25 cellular contexts compared by ENCODE assay signal in the genomic region with DNA sequence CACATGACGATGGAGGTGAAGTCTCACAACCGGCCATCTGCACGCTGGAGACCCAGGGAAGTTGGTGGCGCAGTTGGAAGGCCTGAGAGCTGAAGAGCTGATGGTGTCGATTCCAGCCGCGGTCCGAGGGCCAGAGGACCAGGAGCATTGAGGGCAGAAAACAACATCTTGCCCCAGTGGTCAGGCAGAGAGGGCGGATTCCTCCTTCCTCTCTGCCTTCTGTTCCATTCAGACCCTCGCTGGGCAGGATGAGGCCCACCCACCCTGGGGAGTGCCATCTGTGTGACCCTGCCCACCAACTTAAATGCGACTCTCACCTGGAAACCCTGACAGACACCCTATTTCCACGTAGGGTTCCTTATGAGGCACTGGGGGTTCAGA.
DNase-seq lines count a peak whose midpoint lies in the region; ATAC-seq, FAIRE-seq and TF ChIP-seq lines count a peak whose summit lies in the region.
"Had no signal": no experiment of that assay in that cellular context is flagged by ENCODE, and none has a peak within 500 bp of the region (broad histone marks: within the 10 kb centered on the region; RNA-seq: fewer than 3 reads in every experiment).

No MANE protein-coding gene starts in this region.

- BruUV-seq in PC-3 (replicated peaks; lab: Mats Ljungman, UMichigan): no TSS peak

- TF ChIP-seq CTCF in nephron (IDR thresholded peaks at IDR 0.05; ENCODE audit: unreplicated experiment in 3 of 3) (no peak), PC-3 (conservative IDR thresholded peaks at IDR 0.05; ENCODE audit: low read depth, low read length) (no peak)

- no peak overlapping the region for H3K4me3 Mint-ChIP-seq in nephron
- H3K4me3 Mint-ChIP-seq: CD14-positive monocyte; CD4-positive, alpha-beta T cell; CD8-positive, alpha-beta memory T cell; GM23338; H9 had no signal

- no peak overlapping the region for H2AFZ ChIP-seq in PC-3 (ENCODE audit: low read length)
- H2AFZ ChIP-seq: GM23338 had no signal

- no peaks in the 10 kb centered on the region for H3K9me3 Mint-ChIP-seq in nephron
- H3K9me3 Mint-ChIP-seq: CD14-positive monocyte; CD4-positive, alpha-beta T cell; CD8-positive, alpha-beta memory T cell; GM23338; H9 had no signal

- CTCF ChIA-PET in PC-3 (lab: Charles Lee): no interaction called here

- peak overlapping the region in 2 of 3 experiments; percentile 63 to 82 for H3K27ac Mint-ChIP-seq in nephron
- H3K27ac Mint-ChIP-seq: CD14-positive monocyte; CD4-positive, alpha-beta T cell; CD8-positive, alpha-beta memory T cell; GM23338 had no signal

- H4K20me1 ChIP-seq in PC-3 (ENCODE audit: low read length): no peaks in the 10 kb centered on the region

- H3K9me3 ChIP-seq in KOPT-K1 (ENCODE audit: insufficient read depth, low read length, poor library complexity, severe bottlenecking) (no peaks in the 10 kb centered on the region), PC-3 (ENCODE audit: low read length) (no peaks in the 10 kb centered on the region)
- H3K9me3 ChIP-seq: A549; BE2C; BLaER1 treated with 17β-estradiol and CSF1 and Interleukin-3, amounts not matched to agents 10 nM and 100 nM had no signal

- intact Hi-C loops in sciatic nerve (cut with DNase I) (no loop called here), PC-3 (cut with micrococcal nuclease) (no loop called here)

- H3K27ac ChIP-seq in KOPT-K1 (ENCODE audit: low read depth, low read length, poor library complexity, severe bottlenecking) (peak overlapping the region; percentile 75), PC-3 (ENCODE audit: low read length) (no peak overlapping the region)
- H3K27ac ChIP-seq: BLaER1 treated with 17β-estradiol and CSF1 and Interleukin-3, amounts not matched to agents 10 nM and 100 nM had no signal

- H3K4me1 ChIP-seq in PC-3 (ENCODE audit: insufficient read depth, low read length): no peaks in the 10 kb centered on the region
- H3K4me1 ChIP-seq: A549, BE2C had no signal

- H3F3A ChIP-seq in PC-3 (ENCODE audit: low read length, unreplicated experiment): no peaks in the 10 kb centered on the region

- H3K79me2 ChIP-seq in PC-3 (ENCODE audit: low read length): no peaks in the 10 kb centered on the region

- H3K36me3 ChIP-seq in KOPT-K1 (ENCODE audit: insufficient read depth, low read length): no peaks in the 10 kb centered on the region
- H3K36me3 ChIP-seq in PC-3 (ENCODE audit: low read depth, low read length): no peaks in the 10 kb centered on the region
- H3K36me3 ChIP-seq: BE2C; BLaER1 treated with 17β-estradiol and CSF1 and Interleukin-3, amounts not matched to agents 10 nM and 100 nM had no signal

- H3K9ac ChIP-seq in PC-3 (ENCODE audit: low read length): no peak overlapping the region
- H3K9ac ChIP-seq: BLaER1 treated with 17β-estradiol and CSF1 and Interleukin-3, amounts not matched to agents 10 nM and 100 nM had no signal

- FAIRE-seq in HTR-8/SVneo (lab: Jason Lieb, UNC): peak; percentile 67
- FAIRE-seq: A549, GM12891, GM18507 had no signal

- no peak overlapping the region for H3K4me2 ChIP-seq in PC-3 (ENCODE audit: low read length)
- H3K4me2 ChIP-seq: A549; BLaER1 treated with 17β-estradiol and CSF1 and Interleukin-3, amounts not matched to agents 10 nM and 100 nM; GM23338 had no signal

- no peaks in the 10 kb centered on the region for H3K9me2 ChIP-seq in PC-3 (replicated peaks; ENCODE audit: low read length)

- H3K27me3 Mint-ChIP-seq in nephron (ENCODE audit: low read depth): peaks cover 7% of the 10 kb centered on the region
- H3K27me3 Mint-ChIP-seq: CD4-positive, alpha-beta T cell had no signal

- H3K27me3 ChIP-seq in PC-3 (ENCODE audit: low read length): no peaks in the 10 kb centered on the region
- H3K27me3 ChIP-seq: BE2C; BLaER1 treated with 17β-estradiol and CSF1 and Interleukin-3, amounts not matched to agents 10 nM and 100 nM had no signal

- ATAC-seq in sciatic nerve (no peak), PC-3 (no peak)
- ATAC-seq: A549, GM23338, HCT116 had no signal

- DNase-seq in HTR-8/SVneo (ENCODE audit: insufficient read length, low spot score): no peak
- DNase-seq in sciatic nerve (ENCODE audit: low spot score): peak; percentile 19
- DNase-seq in NCI-H524 (lab: John Stamatoyannopoulos, UW): no peak
- no peak for DNase-seq in COR-L47 (lab: John Stamatoyannopoulos, UW)
- DNase-seq in PC-3: no peak
- DNase-seq: 8988T; ACHN; AML-193; BE2C; Calu3; CD4-positive, alpha-beta T cell; CD8-positive, alpha-beta memory T cell; DMS53; DMS79 treated with DMSO at 0.1 percent for 48 hours; GF-D8; H9 had no signal

- no peaks in the 10 kb centered on the region for H3K36me3 Mint-ChIP-seq in nephron (ENCODE audit: low read depth)
- H3K36me3 Mint-ChIP-seq: CD14-positive monocyte; CD8-positive, alpha-beta memory T cell had no signal

- H3K4me3 ChIP-seq in PC-3 (ENCODE audit: low read length): no peak overlapping the region
- H3K4me3 ChIP-seq: A549; BLaER1 treated with 17β-estradiol and CSF1 and Interleukin-3, amounts not matched to agents 10 nM and 100 nM; GM23338 had no signal

- POLR2A ChIA-PET in PC-3 (lab: Charles Lee; ENCODE audit: unreplicated experiment): no interaction called here

- H3K4me1 Mint-ChIP-seq in nephron: peaks cover 43% of the 10 kb centered on the region
- H3K4me1 Mint-ChIP-seq: CD14-positive monocyte; CD8-positive, alpha-beta memory T cell had no signal
